32 cellular contexts compared by ENCODE assay signal in genomic region chr4:171612907-171613306, GRCh38.
"Had no signal": no experiment of that assay in that cellular context is flagged by ENCODE, and none has a peak within 500 bp of the region (broad histone marks: within the 10 kb centered on the region; RNA-seq: fewer than 3 reads in every experiment).

No MANE protein-coding gene starts in this region.

- H3K4me1 Mint-ChIP-seq: activated CD4-positive, alpha-beta memory T cell treated with anti-CD3 and anti-CD28 coated beads, Interleukin-2, amount 10 ng/mL, durations not matched to agents 7 days and 5 days; activated naive CD4-positive, alpha-beta T cell treated with anti-CD3 and anti-CD28 coated beads, Interleukin-2, amount 50 U/mL, for 24 hours; activated naive CD8-positive, alpha-beta T cell treated with anti-CD3 and anti-CD28 coated beads, Interleukin-2, amount 10 ng/mL, durations not matched to agents 7 days and 5 days; activated T-helper 17 cell treated with anti-CD3 and anti-CD28 coated beads, Interleukin-2, amount 50 U/mL, for 72 hours; central memory CD8-positive, alpha-beta T cell had no signal

- ATAC-seq: activated T-cell treated with anti-CD3 and anti-CD28 coated beads, Interleukin-2, amount 50 U/mL, for 72 hours; activated T-helper 17 cell treated with anti-CD3 and anti-CD28 coated beads, Interleukin-2, amount 50 U/mL, for 72 hours; PC-3 had no signal

- H3K27ac ChIP-seq: ascending aorta, cardiac muscle cell, Peyer's patch, SJSA1, VCaP had no signal

- H3K4me3 Mint-ChIP-seq: activated CD4-positive, alpha-beta memory T cell treated with anti-CD3 and anti-CD28 coated beads, Interleukin-2, amount 10 ng/mL, durations not matched to agents 7 days and 5 days; activated naive CD4-positive, alpha-beta T cell treated with anti-CD3 and anti-CD28 coated beads, Interleukin-2, amount 50 U/mL, for 24 hours; activated naive CD8-positive, alpha-beta T cell treated with anti-CD3 and anti-CD28 coated beads, Interleukin-2, amount 10 ng/mL, durations not matched to agents 7 days and 5 days; activated T-cell treated with anti-CD3 and anti-CD28 coated beads, Interleukin-2, amount 50 U/mL, for 72 hours; activated T-helper 17 cell treated with anti-CD3 and anti-CD28 coated beads, Interleukin-2, amount 50 U/mL, for 72 hours; central memory CD8-positive, alpha-beta T cell; T-helper 1 cell treated with Interleukin-12 subunit alpha and Interleukin-12 subunit beta and Interleukin-4 antibody, amounts not matched to agents 30 μg/mL and 1 μg/mL, for 36 hours; T-helper 2 cell treated with Interferon-gamma antibody and Interleukin-4, amounts not matched to agents 5 μg/mL and 100 μg/mL, for 36 hours had no signal

- H3K9me3 Mint-ChIP-seq: activated CD4-positive, alpha-beta memory T cell treated with anti-CD3 and anti-CD28 coated beads, Interleukin-2, amount 10 ng/mL, durations not matched to agents 7 days and 5 days; activated naive CD8-positive, alpha-beta T cell treated with anti-CD3 and anti-CD28 coated beads, Interleukin-2, amount 10 ng/mL, durations not matched to agents 7 days and 5 days; T-helper 1 cell treated with Interleukin-12 subunit alpha and Interleukin-12 subunit beta and Interleukin-4 antibody, amounts not matched to agents 30 μg/mL and 1 μg/mL, for 36 hours had no signal

- H3K9me3 ChIP-seq: ascending aorta, Peyer's patch, SJSA1, SK-N-SH had no signal

- H3K36me3 ChIP-seq: ascending aorta, cardiac muscle cell, Peyer's patch, SJSA1 had no signal

- H3K36me3 Mint-ChIP-seq: activated naive CD4-positive, alpha-beta T cell treated with anti-CD3 and anti-CD28 coated beads, Interleukin-2, amount 50 U/mL, for 24 hours; activated naive CD8-positive, alpha-beta T cell treated with anti-CD3 and anti-CD28 coated beads, Interleukin-2, amount 10 ng/mL, durations not matched to agents 7 days and 5 days had no signal

- H3K27me3 ChIP-seq: ascending aorta, cardiac muscle cell, Peyer's patch, SJSA1 had no signal

- H3K27ac Mint-ChIP-seq: activated CD4-positive, alpha-beta memory T cell treated with anti-CD3 and anti-CD28 coated beads, Interleukin-2, amount 10 ng/mL, durations not matched to agents 7 days and 5 days; activated naive CD4-positive, alpha-beta T cell treated with anti-CD3 and anti-CD28 coated beads, Interleukin-2, amount 50 U/mL, for 24 hours; activated naive CD8-positive, alpha-beta T cell treated with anti-CD3 and anti-CD28 coated beads, Interleukin-2, amount 10 ng/mL, durations not matched to agents 7 days and 5 days; activated T-cell treated with anti-CD3 and anti-CD28 coated beads, Interleukin-2, amount 50 U/mL, for 72 hours; activated T-helper 17 cell treated with anti-CD3 and anti-CD28 coated beads, Interleukin-2, amount 50 U/mL, for 72 hours; T-helper 1 cell treated with Interleukin-12 subunit alpha and Interleukin-12 subunit beta and Interleukin-4 antibody, amounts not matched to agents 30 μg/mL and 1 μg/mL, for 36 hours; T-helper 2 cell treated with Interferon-gamma antibody and Interleukin-4, amounts not matched to agents 5 μg/mL and 100 μg/mL, for 36 hours had no signal

- H3K27me3 Mint-ChIP-seq: activated CD4-positive, alpha-beta memory T cell treated with anti-CD3 and anti-CD28 coated beads, Interleukin-2, amount 10 ng/mL, durations not matched to agents 7 days and 5 days; activated naive CD4-positive, alpha-beta T cell treated with anti-CD3 and anti-CD28 coated beads, Interleukin-2, amount 50 U/mL, for 24 hours; activated T-helper 17 cell treated with anti-CD3 and anti-CD28 coated beads, Interleukin-2, amount 50 U/mL, for 72 hours; central memory CD8-positive, alpha-beta T cell had no signal

- H3K4me1 ChIP-seq: ascending aorta, Peyer's patch, SJSA1 had no signal

- DNase-seq: activated CD4-positive, alpha-beta memory T cell treated with anti-CD3 and anti-CD28 coated beads, Interleukin-2, amount 10 ng/mL, durations not matched to agents 7 days and 5 days; activated CD4-positive, alpha-beta T cell treated with anti-CD3 and anti-CD28 coated beads for 1 hour; activated CD4-positive, alpha-beta T cell treated with anti-CD3 and anti-CD28 coated beads for 48 hours; activated CD4-positive, CD25-positive, alpha-beta regulatory T cell; activated gamma-delta T cell; activated naive CD4-positive, alpha-beta T cell treated with Interleukin-2 at 50 U/mL for 16 hours; activated naive CD8-positive, alpha-beta T cell treated with anti-CD3 and anti-CD28 coated beads, Interleukin-2, amount 10 ng/mL, durations not matched to agents 7 days and 5 days; activated T-cell treated with anti-CD3 and anti-CD28 coated beads, Interleukin-2, amount 50 U/mL, for 1 hour; activated T-cell treated with anti-CD3 and anti-CD28 coated beads, Interleukin-2, amount 50 U/mL, for 72 hours; amygdala; MV-4-11; NCI-H1092; NCI-H1436 treated with DMSO at 0.1 percent for 48 hours; NCI-H1694 treated with DMSO at 0.1 percent for 48 hours; NCI-H2029; NCI-H345; NCI-H524 treated with DMSO at 0.1 percent for 48 hours; NK-92 treated with Interleukin-12 subunit alpha and Interleukin-12 subunit beta, amount 100 ng/mL, for 24 hours; PC-3; Peyer's patch; RPMI8226; SHP77 treated with DMSO at 0.1 percent for 48 hours; SK-N-SH had no signal

- H3K4me3 ChIP-seq: ascending aorta, cardiac muscle cell, Peyer's patch, SJSA1 had no signal
